Comparison of ENCODE assay signal across 1 cellular context in the genomic region with DNA sequence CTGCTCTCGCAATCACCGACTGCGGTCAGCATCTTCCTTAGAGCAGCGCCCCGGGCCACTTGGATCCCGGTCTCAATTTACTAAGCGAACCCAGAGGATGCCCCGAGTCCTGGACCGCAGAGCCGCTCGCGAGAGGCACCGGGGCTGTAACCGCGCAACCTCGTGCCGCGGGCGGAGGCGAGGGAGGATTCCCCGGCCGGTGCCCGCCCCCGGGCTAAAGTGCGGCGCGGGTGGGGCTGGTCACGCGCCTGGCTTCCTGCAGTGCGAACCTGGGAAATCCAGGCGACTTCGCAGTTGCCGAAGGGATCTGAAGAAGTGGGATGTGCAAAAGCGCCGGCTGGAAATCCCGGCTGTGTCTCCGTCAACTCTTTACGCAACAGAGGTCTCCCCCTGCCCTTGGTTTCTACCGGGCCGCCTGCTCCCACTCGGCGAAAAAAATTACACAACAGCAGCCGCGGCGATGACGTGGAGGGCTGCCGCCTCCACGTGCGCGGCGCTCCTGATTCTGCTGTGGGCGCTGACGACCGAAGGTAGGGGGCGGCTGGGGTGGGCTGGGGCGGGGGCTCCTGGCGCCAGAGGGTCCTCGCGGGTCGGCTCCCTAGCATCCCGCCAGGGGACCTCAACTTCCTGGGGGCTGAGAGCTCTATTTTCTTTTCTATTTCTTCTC.
TF ChIP-seq lines count a peak whose summit lies in the region.

Gene NCR3LG1 (plus strand): TSS at position 291 of the 667 bp plus-strand sequence. CDS start 170 bp downstream, at position 461.

TF ChIP-seq in HepG2, 621 proteins besides CTCF, POLR2A, EP300 and RAD21 (continued from another document and continues in another):
- TF ChIP-seq, protein P1, sequence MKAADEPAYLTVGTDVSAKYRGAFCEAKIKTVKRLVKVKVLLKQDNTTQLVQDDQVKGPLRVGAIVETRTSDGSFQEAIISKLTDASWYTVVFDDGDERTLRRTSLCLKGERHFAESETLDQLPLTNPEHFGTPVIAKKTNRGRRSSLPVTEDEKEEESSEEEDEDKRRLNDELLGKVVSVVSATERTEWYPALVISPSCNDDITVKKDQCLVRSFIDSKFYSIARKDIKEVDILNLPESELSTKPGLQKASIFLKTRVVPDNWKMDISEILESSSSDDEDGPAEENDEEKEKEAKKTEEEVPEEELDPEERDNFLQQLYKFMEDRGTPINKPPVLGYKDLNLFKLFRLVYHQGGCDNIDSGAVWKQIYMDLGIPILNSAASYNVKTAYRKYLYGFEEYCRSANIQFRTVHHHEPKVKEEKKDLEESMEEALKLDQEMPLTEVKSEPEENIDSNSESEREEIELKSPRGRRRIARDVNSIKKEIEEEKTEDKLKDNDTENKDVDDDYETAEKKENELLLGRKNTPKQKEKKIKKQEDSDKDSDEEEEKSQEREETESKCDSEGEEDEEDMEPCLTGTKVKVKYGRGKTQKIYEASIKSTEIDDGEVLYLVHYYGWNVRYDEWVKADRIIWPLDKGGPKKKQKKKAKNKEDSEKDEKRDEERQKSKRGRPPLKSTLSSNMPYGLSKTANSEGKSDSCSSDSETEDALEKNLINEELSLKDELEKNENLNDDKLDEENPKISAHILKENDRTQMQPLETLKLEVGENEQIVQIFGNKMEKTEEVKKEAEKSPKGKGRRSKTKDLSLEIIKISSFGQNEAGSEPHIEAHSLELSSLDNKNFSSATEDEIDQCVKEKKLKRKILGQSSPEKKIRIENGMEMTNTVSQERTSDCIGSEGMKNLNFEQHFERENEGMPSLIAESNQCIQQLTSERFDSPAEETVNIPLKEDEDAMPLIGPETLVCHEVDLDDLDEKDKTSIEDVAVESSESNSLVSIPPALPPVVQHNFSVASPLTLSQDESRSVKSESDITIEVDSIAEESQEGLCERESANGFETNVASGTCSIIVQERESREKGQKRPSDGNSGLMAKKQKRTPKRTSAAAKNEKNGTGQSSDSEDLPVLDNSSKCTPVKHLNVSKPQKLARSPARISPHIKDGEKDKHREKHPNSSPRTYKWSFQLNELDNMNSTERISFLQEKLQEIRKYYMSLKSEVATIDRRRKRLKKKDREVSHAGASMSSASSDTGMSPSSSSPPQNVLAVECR (CRISPR knock-in tag; IDR thresholded peaks at IDR 0.05; ENCODE audit: borderline replicate concordance) = peak; percentile 48; the same call in 1 of the 2 replicates
- TF ChIP-seq ZNF891 (CRISPR knock-in tag; IDR thresholded peaks at IDR 0.05) (0 out of 2 replicates have a peak, but pooled peaks have one; percentile 36), KLF6 (CRISPR knock-in tag; IDR thresholded peaks at IDR 0.05) (peak; percentile 42; the same call in 1 of the 2 replicates), RORA (CRISPR knock-in tag; IDR thresholded peaks at IDR 0.05) (no peak; the same call in 1 of the 2 replicates), SALL1 (CRISPR knock-in tag; IDR thresholded peaks at IDR 0.05) (peak; percentile 74), ATF7-NPFF (CRISPR knock-in tag; IDR thresholded peaks at IDR 0.05; ENCODE audit: low read depth) (peak; percentile 62; the same call in 1 of the 2 replicates), ZNF382 (CRISPR knock-in tag; IDR thresholded peaks at IDR 0.05; ENCODE audit: borderline replicate concordance) (no peak), ZNF816 (CRISPR knock-in tag; IDR thresholded peaks at IDR 0.05; ENCODE audit: borderline replicate concordance) (no peak), ZNF792 (CRISPR knock-in tag; IDR thresholded peaks at IDR 0.05) (peak; percentile 39; the same call in 1 of the 2 replicates), TFDP1 (CRISPR knock-in tag; IDR thresholded peaks at IDR 0.05; ENCODE audit: borderline replicate concordance) (peak; percentile 84; the same call in 1 of the 2 replicates), ZNF879 (CRISPR knock-in tag; IDR thresholded peaks at IDR 0.05) (no peak; the same call in 1 of the 2 replicates), TOPORS (CRISPR knock-in tag; IDR thresholded peaks at IDR 0.05) (no peak), MIER2 (CRISPR knock-in tag; IDR thresholded peaks at IDR 0.05) (peak; percentile 46; the same call in 1 of the 2 replicates), FIP1L1 (IDR thresholded peaks at IDR 0.05; ENCODE audit: borderline replicate concordance, insufficient read depth, low read depth, low read length) (no peak), ZNF704 (CRISPR knock-in tag; IDR thresholded peaks at IDR 0.05; ENCODE audit: borderline replicate concordance) (peak; percentile 64; the same call in 1 of the 2 replicates), SYNCRIP (IDR thresholded peaks at IDR 0.05; ENCODE audit: insufficient read depth, low read depth, low read length) (no peak), ETS1 (CRISPR knock-in tag; IDR thresholded peaks at IDR 0.05) (no peak), ZNF337 (CRISPR knock-in tag; IDR thresholded peaks at IDR 0.05; ENCODE audit: borderline replicate concordance, low read depth) (no peak), JUND (CRISPR knock-in tag; IDR thresholded peaks at IDR 0.05) (no peak), ZKSCAN8 (CRISPR knock-in tag; IDR thresholded peaks at IDR 0.05; ENCODE audit: borderline replicate concordance) (0 out of 2 replicates have a peak, but pooled peaks have one; percentile 43), CSRNP2 (CRISPR knock-in tag; conservative IDR thresholded peaks at IDR 0.05; ENCODE audit: low read depth) (no peak), KDM6A (CRISPR knock-in tag; IDR thresholded peaks at IDR 0.05; ENCODE audit: low read depth) (0 out of 2 replicates have a peak, but pooled peaks have one; percentile 19), ZNF441 (CRISPR knock-in tag; IDR thresholded peaks at IDR 0.05; ENCODE audit: borderline replicate concordance) (no peak), ZNF432 (CRISPR knock-in tag; IDR thresholded peaks at IDR 0.05; ENCODE audit: borderline replicate concordance) (no peak), NONO (IDR thresholded peaks at IDR 0.05) (no peak), NONO (CRISPR knock-in tag; conservative IDR thresholded peaks at IDR 0.05) (peak; percentile 57; the same call in 1 of the 2 replicates), ZNF232 (CRISPR knock-in tag; IDR thresholded peaks at IDR 0.05; ENCODE audit: borderline replicate concordance) (peak; percentile 60; the same call in 1 of the 2 replicates), RARA (CRISPR knock-in tag; IDR thresholded peaks at IDR 0.05) (peak; percentile 37), HCFC1 (IDR thresholded peaks at IDR 0.05; ENCODE audit: low read depth, low read length) (no peak), ATF3 (CRISPR knock-in tag; IDR thresholded peaks at IDR 0.05) (no peak), ZNF331 (CRISPR knock-in tag; IDR thresholded peaks at IDR 0.05) (peak; percentile 54; the same call in 1 of the 2 replicates), ZNF713 (CRISPR knock-in tag; IDR thresholded peaks at IDR 0.05) (0 out of 2 replicates have a peak, but pooled peaks have one; percentile 54), ZNF121 (CRISPR knock-in tag; IDR thresholded peaks at IDR 0.05) (no peak; the same call in 1 of the 2 replicates), ZSCAN9 (CRISPR knock-in tag; IDR thresholded peaks at IDR 0.05; ENCODE audit: borderline replicate concordance) (no peak; the same call in 1 of the 2 replicates), PTBP1 (IDR thresholded peaks at IDR 0.05; ENCODE audit: low read depth, low read length, poor library complexity, severe bottlenecking) (no peak), SNAPC2 (CRISPR knock-in tag; IDR thresholded peaks at IDR 0.05) (no peak), ZNF451 (CRISPR knock-in tag; IDR thresholded peaks at IDR 0.05) (0 out of 2 replicates have a peak, but pooled peaks have one; percentile 49), AGO1 (IDR thresholded peaks at IDR 0.05; ENCODE audit: low read depth, low read length, poor library complexity, severe bottlenecking) (no peak), ZNF768 (CRISPR knock-in tag; IDR thresholded peaks at IDR 0.05) (peak; percentile 30; the same call in 1 of the 2 replicates), GATA4 (IDR thresholded peaks at IDR 0.05; ENCODE audit: borderline replicate concordance, low read depth) (no peak), ZNF644 (CRISPR knock-in tag; IDR thresholded peaks at IDR 0.05; ENCODE audit: low read depth) (no peak), SALL2 (CRISPR knock-in tag; IDR thresholded peaks at IDR 0.05) (no peak), ZSCAN31 (CRISPR knock-in tag; IDR thresholded peaks at IDR 0.05; ENCODE audit: low read depth) (no peak; the same call in 1 of the 2 replicates), CC2D1A (CRISPR knock-in tag; IDR thresholded peaks at IDR 0.05) (no peak), ZNF720 (CRISPR knock-in tag; IDR thresholded peaks at IDR 0.05) (no peak), ZNF512 (CRISPR knock-in tag; IDR thresholded peaks at IDR 0.05) (no peak), BHLHE40 (IDR thresholded peaks at IDR 0.05; ENCODE audit: low read length) (peak; percentile 46; the same call in 1 of the 2 replicates)
- TF ChIP-seq, protein P2, sequence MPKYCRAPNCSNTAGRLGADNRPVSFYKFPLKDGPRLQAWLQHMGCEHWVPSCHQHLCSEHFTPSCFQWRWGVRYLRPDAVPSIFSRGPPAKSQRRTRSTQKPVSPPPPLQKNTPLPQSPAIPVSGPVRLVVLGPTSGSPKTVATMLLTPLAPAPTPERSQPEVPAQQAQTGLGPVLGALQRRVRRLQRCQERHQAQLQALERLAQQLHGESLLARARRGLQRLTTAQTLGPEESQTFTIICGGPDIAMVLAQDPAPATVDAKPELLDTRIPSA (CRISPR knock-in tag; IDR thresholded peaks at IDR 0.05; ENCODE audit: borderline replicate concordance) = no peak
- TF ChIP-seq, protein P3, sequence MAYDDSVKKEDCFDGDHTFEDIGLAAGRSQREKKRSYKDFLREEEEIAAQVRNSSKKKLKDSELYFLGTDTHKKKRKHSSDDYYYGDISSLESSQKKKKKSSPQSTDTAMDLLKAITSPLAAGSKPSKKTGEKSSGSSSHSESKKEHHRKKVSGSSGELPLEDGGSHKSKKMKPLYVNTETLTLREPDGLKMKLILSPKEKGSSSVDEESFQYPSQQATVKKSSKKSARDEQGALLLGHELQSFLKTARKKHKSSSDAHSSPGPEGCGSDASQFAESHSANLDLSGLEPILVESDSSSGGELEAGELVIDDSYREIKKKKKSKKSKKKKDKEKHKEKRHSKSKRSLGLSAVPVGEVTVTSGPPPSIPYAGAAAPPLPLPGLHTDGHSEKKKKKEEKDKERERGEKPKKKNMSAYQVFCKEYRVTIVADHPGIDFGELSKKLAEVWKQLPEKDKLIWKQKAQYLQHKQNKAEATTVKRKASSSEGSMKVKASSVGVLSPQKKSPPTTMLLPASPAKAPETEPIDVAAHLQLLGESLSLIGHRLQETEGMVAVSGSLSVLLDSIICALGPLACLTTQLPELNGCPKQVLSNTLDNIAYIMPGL (CRISPR knock-in tag; IDR thresholded peaks at IDR 0.05; ENCODE audit: borderline replicate concordance in 1 of 2, low read depth in 1 of 2) = peak in 1 of 2 experiments; percentile 31; a peak in 2 of 4 replicates
